Comparison of ENCODE assay signal across 1 cellular context in the genomic region with DNA sequence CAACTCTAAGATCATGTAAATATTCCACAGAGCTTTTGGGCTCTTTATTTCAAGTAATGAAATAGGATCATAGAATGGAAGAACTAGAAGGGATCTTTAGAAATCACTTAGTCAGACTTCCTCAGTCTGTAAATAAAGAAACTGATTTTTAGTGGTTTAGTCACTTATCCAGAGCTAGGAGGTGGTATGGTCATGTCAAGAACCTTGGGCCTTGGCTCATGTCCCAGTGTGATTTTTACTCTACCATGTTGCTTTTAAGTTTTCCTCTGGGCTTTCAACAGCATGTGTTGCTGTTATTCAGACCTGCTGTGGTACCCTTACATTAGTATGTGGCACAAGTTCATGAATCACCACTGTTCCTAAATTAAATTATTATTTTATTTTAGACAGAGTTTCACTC.
TF ChIP-seq lines count a peak whose summit lies in the region.

No MANE protein-coding gene starts in this region.

TF ChIP-seq in WTC11, 78 proteins besides CTCF, POLR2A, EP300 and RAD21 (continued from another document):
- TF ChIP-seq, protein P1, sequence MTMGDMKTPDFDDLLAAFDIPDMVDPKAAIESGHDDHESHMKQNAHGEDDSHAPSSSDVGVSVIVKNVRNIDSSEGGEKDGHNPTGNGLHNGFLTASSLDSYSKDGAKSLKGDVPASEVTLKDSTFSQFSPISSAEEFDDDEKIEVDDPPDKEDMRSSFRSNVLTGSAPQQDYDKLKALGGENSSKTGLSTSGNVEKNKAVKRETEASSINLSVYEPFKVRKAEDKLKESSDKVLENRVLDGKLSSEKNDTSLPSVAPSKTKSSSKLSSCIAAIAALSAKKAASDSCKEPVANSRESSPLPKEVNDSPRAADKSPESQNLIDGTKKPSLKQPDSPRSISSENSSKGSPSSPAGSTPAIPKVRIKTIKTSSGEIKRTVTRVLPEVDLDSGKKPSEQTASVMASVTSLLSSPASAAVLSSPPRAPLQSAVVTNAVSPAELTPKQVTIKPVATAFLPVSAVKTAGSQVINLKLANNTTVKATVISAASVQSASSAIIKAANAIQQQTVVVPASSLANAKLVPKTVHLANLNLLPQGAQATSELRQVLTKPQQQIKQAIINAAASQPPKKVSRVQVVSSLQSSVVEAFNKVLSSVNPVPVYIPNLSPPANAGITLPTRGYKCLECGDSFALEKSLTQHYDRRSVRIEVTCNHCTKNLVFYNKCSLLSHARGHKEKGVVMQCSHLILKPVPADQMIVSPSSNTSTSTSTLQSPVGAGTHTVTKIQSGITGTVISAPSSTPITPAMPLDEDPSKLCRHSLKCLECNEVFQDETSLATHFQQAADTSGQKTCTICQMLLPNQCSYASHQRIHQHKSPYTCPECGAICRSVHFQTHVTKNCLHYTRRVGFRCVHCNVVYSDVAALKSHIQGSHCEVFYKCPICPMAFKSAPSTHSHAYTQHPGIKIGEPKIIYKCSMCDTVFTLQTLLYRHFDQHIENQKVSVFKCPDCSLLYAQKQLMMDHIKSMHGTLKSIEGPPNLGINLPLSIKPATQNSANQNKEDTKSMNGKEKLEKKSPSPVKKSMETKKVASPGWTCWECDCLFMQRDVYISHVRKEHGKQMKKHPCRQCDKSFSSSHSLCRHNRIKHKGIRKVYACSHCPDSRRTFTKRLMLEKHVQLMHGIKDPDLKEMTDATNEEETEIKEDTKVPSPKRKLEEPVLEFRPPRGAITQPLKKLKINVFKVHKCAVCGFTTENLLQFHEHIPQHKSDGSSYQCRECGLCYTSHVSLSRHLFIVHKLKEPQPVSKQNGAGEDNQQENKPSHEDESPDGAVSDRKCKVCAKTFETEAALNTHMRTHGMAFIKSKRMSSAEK (CRISPR knock-in tag; IDR thresholded peaks at IDR 0.05; ENCODE audit: borderline replicate concordance): no peak
- no peak for TF ChIP-seq ATF1 (CRISPR knock-in tag; IDR thresholded peaks at IDR 0.05)
- no peak for TF ChIP-seq TEAD1 (CRISPR knock-in tag; IDR thresholded peaks at IDR 0.05)
- TF ChIP-seq JUN (CRISPR knock-in tag; IDR thresholded peaks at IDR 0.05): no peak
- TF ChIP-seq, protein P2, sequence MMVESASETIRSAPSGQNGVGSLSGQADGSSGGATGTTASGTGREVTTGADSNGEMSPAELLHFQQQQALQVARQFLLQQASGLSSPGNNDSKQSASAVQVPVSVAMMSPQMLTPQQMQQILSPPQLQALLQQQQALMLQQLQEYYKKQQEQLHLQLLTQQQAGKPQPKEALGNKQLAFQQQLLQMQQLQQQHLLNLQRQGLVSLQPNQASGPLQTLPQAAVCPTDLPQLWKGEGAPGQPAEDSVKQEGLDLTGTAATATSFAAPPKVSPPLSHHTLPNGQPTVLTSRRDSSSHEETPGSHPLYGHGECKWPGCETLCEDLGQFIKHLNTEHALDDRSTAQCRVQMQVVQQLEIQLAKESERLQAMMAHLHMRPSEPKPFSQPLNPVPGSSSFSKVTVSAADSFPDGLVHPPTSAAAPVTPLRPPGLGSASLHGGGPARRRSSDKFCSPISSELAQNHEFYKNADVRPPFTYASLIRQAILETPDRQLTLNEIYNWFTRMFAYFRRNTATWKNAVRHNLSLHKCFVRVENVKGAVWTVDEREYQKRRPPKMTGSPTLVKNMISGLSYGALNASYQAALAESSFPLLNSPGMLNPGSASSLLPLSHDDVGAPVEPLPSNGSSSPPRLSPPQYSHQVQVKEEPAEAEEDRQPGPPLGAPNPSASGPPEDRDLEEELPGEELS (CRISPR knock-in tag; IDR thresholded peaks at IDR 0.05): no peak
- TF ChIP-seq NFATC4 (CRISPR knock-in tag; IDR thresholded peaks at IDR 0.05): no peak
